Comparison of ENCODE assay signal across 8 cellular contexts in genomic region chr1:214427871-214428277, GRCh38.
DNase-seq lines count a peak whose midpoint lies in the region; ATAC-seq and TF ChIP-seq lines count a peak whose summit lies in the region.

No MANE protein-coding gene starts in this region.

- H3K36me3 ChIP-seq in mesenchymal stem cell (ENCODE audit: control insufficient read depth in 1 of 2, insufficient read depth in 2 of 2, low read depth in 1 of 2, low read length in 2 of 2) (peaks cover 0 to 8% of the 10 kb centered on the region in 2 experiments), transverse colon (no peaks in the 10 kb centered on the region)

- H3K18ac ChIP-seq in mesenchymal stem cell (ENCODE audit: low read depth in 1 of 2, low read length in 2 of 2): peak overlapping the region; percentile 2 to 46

- no peak for TF ChIP-seq POLR2A in transverse colon (IDR thresholded peaks at IDR 0.05)

- no peak overlapping the region for H3K4me3 ChIP-seq in AG09309 (ENCODE audit: control insufficient read depth, low read depth, low read length)
- H3K4me3 ChIP-seq in mesenchymal stem cell (ENCODE audit: insufficient read depth in 1 of 2, low read depth in 1 of 2, low read length in 2 of 2): no peak overlapping the region
- H3K4me3 ChIP-seq in transverse colon: no peak overlapping the region

- H3K27me3 ChIP-seq in mesenchymal stem cell (ENCODE audit: control insufficient read depth in 1 of 2, insufficient read depth in 1 of 2, low read length in 2 of 2) (no peaks in the 10 kb centered on the region), transverse colon (no peaks in the 10 kb centered on the region)

- no peak overlapping the region for H2BK15ac ChIP-seq in mesenchymal stem cell (ENCODE audit: low read depth, poor library complexity, severe bottlenecking)

- no peak overlapping the region for H2AFZ ChIP-seq in mesenchymal stem cell (ENCODE audit: low read depth, low read length)

- H3K9me3 ChIP-seq in mesenchymal stem cell (ENCODE audit: control insufficient read depth, low read length) (no peaks in the 10 kb centered on the region), transverse colon (no peaks in the 10 kb centered on the region)

- in situ Hi-C loops in transverse colon (cut with MboI; ENCODE audit: low pct_ligation_motif_present in 1 of 4, low pct_unique_long_range_greater_than_20kb in 1 of 4, low sequenced_read_pairs in 3 of 4): no loop called here

- no peak overlapping the region for H3K9ac ChIP-seq in mesenchymal stem cell (ENCODE audit: low read length)

- under 1% methylated on average over 7 of the region's 7 CpGs for WGBS in mesenchymal stem cell
- WGBS in transverse colon (ENCODE audit: low coverage in 1 of 2), 2 donors: 59 to 61% methylated on average over 7 of the region's 7 CpGs

- peak overlapping the region in 1 of 2 experiments; percentile 4 for H3K4ac ChIP-seq in mesenchymal stem cell (ENCODE audit: low read depth in 1 of 2, low read length in 2 of 2)

- peak; percentile 87 for ATAC-seq in GM19043 (IDR thresholded peaks at IDR 0.05; ENCODE audit: low read depth, unreplicated experiment)
- peak; percentile 98 for ATAC-seq in HG03196 (IDR thresholded peaks at IDR 0.05; ENCODE audit: unreplicated experiment)

- DNase-seq in AG09309 (ENCODE audit: low read depth) (peak; percentile 61), SIG-M5 (lab: John Stamatoyannopoulos, UW) (peak; percentile 79), mesenchymal stem cell (peak; percentile 97), transverse colon (peak; percentile 22), NCI-H2227 (lab: John Stamatoyannopoulos, UW; ENCODE audit: unreplicated experiment) (no peak)
- peak; percentile 24 for DNase-seq in activated gamma-delta T cell treated with anti-CD3 and anti-CD28 coated beads, Interleukin-2, amount 50 U/mL, for 16 hours (ENCODE audit: low read depth)

- no peak overlapping the region for H4K8ac ChIP-seq in mesenchymal stem cell (ENCODE audit: low read length)

- H3K27ac ChIP-seq in mesenchymal stem cell (ENCODE audit: low read length, poor library complexity, severe bottlenecking): peak overlapping the region; percentile 90
- H3K27ac ChIP-seq in transverse colon: no peak overlapping the region

- H3K4me1 ChIP-seq in mesenchymal stem cell (ENCODE audit: control insufficient read depth, insufficient read depth, low read depth, low read length) (peaks cover 16% of the 10 kb centered on the region), transverse colon (no peaks in the 10 kb centered on the region)

- no peak overlapping the region for H3K23ac ChIP-seq in mesenchymal stem cell (ENCODE audit: low read length in 2 of 2)

- TF ChIP-seq CTCF in AG09309 (IDR thresholded peaks at IDR 0.05; ENCODE audit: control insufficient read depth, insufficient read depth, low read depth, low read length, missing control alignments): no peak
- TF ChIP-seq CTCF in transverse colon (IDR thresholded peaks at IDR 0.05): no peak

- H2AK5ac ChIP-seq in mesenchymal stem cell (ENCODE audit: low read length, severe bottlenecking): peak overlapping the region; percentile 19

- H2BK5ac ChIP-seq in mesenchymal stem cell (ENCODE audit: low read depth, low read length, poor library complexity, severe bottlenecking): no peak overlapping the region

- no peak overlapping the region for H4K91ac ChIP-seq in mesenchymal stem cell (ENCODE audit: low read length)

- no peak overlapping the region for H2BK12ac ChIP-seq in mesenchymal stem cell (ENCODE audit: low read length in 2 of 2)

- intact Hi-C loops in transverse colon (cut with DNase I; ENCODE audit: low total_unique reads): no loop called here

- no peaks in the 10 kb centered on the region for H3K79me1 ChIP-seq in mesenchymal stem cell (replicated peaks; ENCODE audit: low read length, poor library complexity, severe bottlenecking)

- H3K4me2 ChIP-seq in mesenchymal stem cell (ENCODE audit: low read length, poor library complexity, severe bottlenecking): no peak overlapping the region

- no peak overlapping the region for H2BK120ac ChIP-seq in mesenchymal stem cell (ENCODE audit: low read depth, low read length)

- no peak for TF ChIP-seq EP300 in transverse colon (IDR thresholded peaks at IDR 0.05; ENCODE audit: low read depth)

- no peak overlapping the region for H3K14ac ChIP-seq in mesenchymal stem cell (ENCODE audit: low read length in 2 of 2)
